26 cellular contexts compared by ENCODE assay signal in the genomic region with DNA sequence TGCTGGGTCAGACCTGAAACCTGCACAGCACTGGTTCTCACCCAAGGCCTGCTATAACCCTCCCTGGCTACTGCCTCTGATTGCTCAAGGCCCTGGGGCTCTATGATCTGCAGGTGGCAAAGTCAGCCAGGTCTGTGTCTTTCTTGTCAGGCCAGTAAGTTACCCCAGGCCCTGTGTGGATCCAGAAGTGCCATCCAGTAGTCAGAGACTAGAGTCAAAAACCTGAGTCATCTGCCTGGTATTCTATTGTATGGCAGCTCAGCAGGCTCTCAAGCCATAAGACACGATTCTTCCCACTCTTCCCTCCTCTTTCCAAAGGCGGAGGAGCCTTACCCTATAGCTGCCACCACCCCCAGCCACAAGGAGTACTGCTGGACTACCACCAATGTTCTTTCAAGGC.
"Had no signal": no experiment of that assay in that cellular context is flagged by ENCODE, and none has a peak within 500 bp of the region (broad histone marks: within the 10 kb centered on the region; RNA-seq: fewer than 3 reads in every experiment).

No MANE protein-coding gene starts in this region.

- H3K4me1 Mint-ChIP-seq: memory B cell; mesothelial cell of epicardium; naive B cell; neural crest cell; stimulated activated naive CD8-positive, alpha-beta T cell treated with anti-CD3 and anti-CD28 coated beads, Interleukin-15, amount 100 ng/mL, for 72 hours had no signal

- H3K4me3 Mint-ChIP-seq: dendritic cell treated with granulocyte-macrophage colony-stimulating factor and Interleukin-4, amounts not matched to agents 40 ng/mL and 50 ng/mL, for 4 days; memory B cell; mesothelial cell of epicardium; naive B cell; natural killer cell treated with Interleukin-12 subunit alpha and Interleukin-12 subunit beta and Interleukin-15 and Interleukin-18, amount 100 ng/mL, for 72 hours; neural crest cell; stimulated activated naive CD8-positive, alpha-beta T cell treated with anti-CD3 and anti-CD28 coated beads, Interleukin-15, amount 100 ng/mL, for 72 hours had no signal

- H3K27ac ChIP-seq: colonic mucosa, prostate gland, right atrium auricular region, suprapubic skin, transverse colon, upper lobe of right lung, uterus had no signal

- H3K4me1 ChIP-seq: colonic mucosa, prostate gland, right atrium auricular region, suprapubic skin, transverse colon, upper lobe of right lung, uterus had no signal

- H3K27me3 ChIP-seq: colonic mucosa, right atrium auricular region, suprapubic skin, transverse colon, upper lobe of right lung, uterus had no signal

- H3K9me3 ChIP-seq: colonic mucosa, prostate gland, right atrium auricular region, suprapubic skin, transverse colon, upper lobe of right lung, uterus had no signal

- H3K36me3 ChIP-seq: colonic mucosa, prostate gland, right atrium auricular region, suprapubic skin, transverse colon, upper lobe of right lung, uterus had no signal

- DNase-seq: colonic mucosa; effector memory CD4-positive, alpha-beta T cell; hypothalamus; kidney; mucosa of descending colon; naive B cell; nucleus accumbens; stimulated activated CD4-positive, alpha-beta T cell treated with anti-CD3 and anti-CD28 coated beads, Interleukin-12 subunit alpha, Interleukin-12 subunit beta, amount 100 ng/mL, for 4 hours; stimulated activated CD4-positive, alpha-beta T cell treated with anti-CD3 and anti-CD28 coated beads, Interleukin-1b, Interleukin-23, amount 100 ng/mL, for 48 hours; stimulated activated CD4-positive, alpha-beta T cell treated with anti-CD3 and anti-CD28 coated beads, Interleukin-4, amount 100 ng/mL, for 1 hour; stimulated activated CD8-positive, alpha-beta memory T cell treated with anti-CD3 and anti-CD28 coated beads, Interleukin-4, amount 100 ng/mL, for 48 hours; stimulated activated naive CD4-positive, alpha-beta T cell; stimulated activated naive CD8-positive, alpha-beta T cell treated with anti-CD3 and anti-CD28 coated beads, Interleukin-15, amount 100 ng/mL, for 72 hours; transverse colon; upper lobe of right lung; uterus had no signal

- H3K36me3 Mint-ChIP-seq: memory B cell; mesothelial cell of epicardium; naive B cell; natural killer cell treated with Interleukin-12 subunit alpha and Interleukin-12 subunit beta and Interleukin-15 and Interleukin-18, amount 100 ng/mL, for 72 hours had no signal

- H3K4me2 ChIP-seq: smooth muscle cell had no signal

- H3K27me3 Mint-ChIP-seq: dendritic cell treated with granulocyte-macrophage colony-stimulating factor and Interleukin-4, amounts not matched to agents 40 ng/mL and 50 ng/mL, for 4 days; memory B cell; naive B cell; natural killer cell treated with Interleukin-12 subunit alpha and Interleukin-12 subunit beta and Interleukin-15 and Interleukin-18, amount 100 ng/mL, for 72 hours; stimulated activated naive CD8-positive, alpha-beta T cell treated with anti-CD3 and anti-CD28 coated beads, Interleukin-15, amount 100 ng/mL, for 72 hours had no signal

- H3K4me3 ChIP-seq: colonic mucosa, lung, mucosa of descending colon, prostate gland, right atrium auricular region, smooth muscle cell, suprapubic skin, transverse colon, upper lobe of right lung, uterus had no signal

- H3K27ac Mint-ChIP-seq: dendritic cell treated with granulocyte-macrophage colony-stimulating factor and Interleukin-4, amounts not matched to agents 40 ng/mL and 50 ng/mL, for 4 days; memory B cell; mesothelial cell of epicardium; naive B cell; natural killer cell treated with Interleukin-12 subunit alpha and Interleukin-12 subunit beta and Interleukin-15 and Interleukin-18, amount 100 ng/mL, for 72 hours had no signal
